In the genomic region with DNA sequence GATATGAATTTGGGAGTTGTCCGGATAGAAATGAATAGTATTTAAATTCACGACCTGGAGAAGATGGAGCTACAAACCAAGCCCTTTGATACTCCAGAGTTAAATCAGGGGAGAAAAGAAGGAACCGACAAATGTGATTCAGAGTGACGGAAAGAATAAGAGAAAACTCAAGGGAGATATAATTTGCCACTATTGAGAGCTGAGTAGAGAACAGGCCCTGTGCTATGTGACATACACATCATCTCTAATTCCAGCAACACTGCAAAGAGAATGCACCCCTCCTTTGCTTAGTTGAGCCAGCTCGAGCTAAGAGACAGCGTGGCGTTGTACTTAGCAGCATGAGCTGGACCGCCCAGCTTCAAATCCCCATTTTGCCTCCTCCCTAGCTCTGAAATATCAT, we compare ENCODE assay signal across 3 cellular contexts.
"Had no signal": no experiment of that assay in that cellular context is flagged by ENCODE, and none has a peak within 500 bp of the region (broad histone marks: within the 10 kb centered on the region; RNA-seq: fewer than 3 reads in every experiment).

No MANE protein-coding gene starts in this region.

- DNase-seq: GDM1, GF-D8 had no signal

- H3K4me3 ChIP-seq: GM12878 had no signal
